ENCODE assay signal across 16 cellular contexts in genomic region chr17:36943250-36944220, GRCh38. TPM values are rescaled to one million over a fixed set of nuclear protein-coding genes. Genes with fewer than 3 reads are reported as not detected.
DNase-seq lines count a peak whose midpoint lies in the region; TF ChIP-seq lines count a peak whose summit lies in the region.
"Had no signal": no experiment of that assay in that cellular context is flagged by ENCODE, and none has a peak within 500 bp of the region (broad histone marks: within the 10 kb centered on the region; RNA-seq: fewer than 3 reads in every experiment).

No MANE protein-coding gene starts in this region.

- H3K4me1 ChIP-seq in endodermal cell (ENCODE audit: control insufficient read depth, insufficient read depth, low read length) (peaks cover 46% of the 10 kb centered on the region), neural progenitor cell (peaks cover 6% of the 10 kb centered on the region)
- H3K4me1 ChIP-seq: parathyroid adenoma had no signal

- no peaks in the 10 kb centered on the region for H3K9me3 Mint-ChIP-seq in T-helper 2 cell treated with Interferon-gamma antibody and Interleukin-4, amounts not matched to agents 5 μg/mL and 100 μg/mL, for 36 hours
- H3K9me3 Mint-ChIP-seq in endodermal cell (no peaks in the 10 kb centered on the region), neural progenitor cell (peaks cover 3% of the 10 kb centered on the region)

- H3K4me1 Mint-ChIP-seq in T-helper 2 cell treated with Interferon-gamma antibody and Interleukin-4, amounts not matched to agents 5 μg/mL and 100 μg/mL, for 36 hours (ENCODE audit: low read depth): peaks cover 17% of the 10 kb centered on the region
- peaks cover 59% of the 10 kb centered on the region for H3K4me1 Mint-ChIP-seq in endodermal cell
- peaks cover 18% of the 10 kb centered on the region for H3K4me1 Mint-ChIP-seq in neural progenitor cell

- H3K36me3 Mint-ChIP-seq in T-helper 2 cell treated with Interferon-gamma antibody and Interleukin-4, amounts not matched to agents 5 μg/mL and 100 μg/mL, for 36 hours (ENCODE audit: low read depth): peaks cover 5% of the 10 kb centered on the region
- H3K36me3 Mint-ChIP-seq in endodermal cell (ENCODE audit: low read depth) (peaks cover 39% of the 10 kb centered on the region), neural progenitor cell (no peaks in the 10 kb centered on the region)

- H3K4me2 ChIP-seq in neural progenitor cell: no peak overlapping the region

- H3K27ac ChIP-seq in endodermal cell (ENCODE audit: low read depth, low read length) (no peak overlapping the region), neural progenitor cell (no peak overlapping the region)
- H3K27ac ChIP-seq: parathyroid adenoma, uterus had no signal

- H3K4me3 ChIP-seq in H7 (ENCODE audit: insufficient read depth, low read depth, low read length) (no peak overlapping the region), endodermal cell (ENCODE audit: low read length) (peak overlapping the region; percentile 99), neural progenitor cell (no peak overlapping the region)
- H3K4me3 ChIP-seq: uterus had no signal

- no peak for DNase-seq in T-helper 2 cell treated with Interferon-gamma antibody and Interleukin-4, amounts not matched to agents 5 μg/mL and 100 μg/mL, for 36 hours (ENCODE audit: low spot score)
- DNase-seq in T-helper 2 cell: no peak
- peak; percentile 86 for DNase-seq in H7
- peak; percentile 81 for DNase-seq in endodermal cell
- peak; percentile 66 for DNase-seq in neural progenitor cell (ENCODE audit: low spot score)
- DNase-seq in NCI-H1930 (lab: John Stamatoyannopoulos, UW): no peak
- DNase-seq in stimulated activated CD4-positive, alpha-beta T cell treated with anti-CD3 and anti-CD28 coated beads, Interleukin-2, amount 100 ng/mL, for 24 hours: no peak
- no peak for DNase-seq in NCI-H1092 (lab: John Stamatoyannopoulos, UW)
- DNase-seq: ACHN; DND-41; MM.1S; NCI-H2171 treated with DMSO at 0.1 percent for 48 hours; stimulated activated CD4-positive, alpha-beta T cell treated with anti-CD3 and anti-CD28 coated beads, Interleukin-15, amount 100 ng/mL, for 24 hours had no signal

- peak overlapping the region; percentile 27 for H3K4me3 Mint-ChIP-seq in T-helper 2 cell treated with Interferon-gamma antibody and Interleukin-4, amounts not matched to agents 5 μg/mL and 100 μg/mL, for 36 hours
- H3K4me3 Mint-ChIP-seq in endodermal cell (peak overlapping the region; percentile 98), neural progenitor cell (peak overlapping the region; percentile 3)

- H2AFZ ChIP-seq in neural progenitor cell (replicated peaks): no peak overlapping the region
- H2AFZ ChIP-seq: parathyroid adenoma had no signal

- H3K27me3 ChIP-seq in H7 (ENCODE audit: control insufficient read depth, insufficient read depth, low read length): peaks cover 100% of the 10 kb centered on the region
- H3K27me3 ChIP-seq in endodermal cell (ENCODE audit: control insufficient read depth, insufficient read depth, low read length, poor library complexity, severe bottlenecking): peaks cover 81% of the 10 kb centered on the region
- H3K27me3 ChIP-seq in neural progenitor cell: peaks cover 100% of the 10 kb centered on the region

- H3K79me2 ChIP-seq in neural progenitor cell (ENCODE audit: low read depth): no peaks in the 10 kb centered on the region
- H3K79me2 ChIP-seq: parathyroid adenoma had no signal

- H4K20me1 ChIP-seq in neural progenitor cell (ENCODE audit: low read depth): peaks cover 74% of the 10 kb centered on the region

- peaks cover 48% of the 10 kb centered on the region for H3F3A ChIP-seq in neural progenitor cell (ENCODE audit: low read depth)

- no peaks in the 10 kb centered on the region for H3K9me3 ChIP-seq in endodermal cell (ENCODE audit: control insufficient read depth, low read length)
- H3K9me3 ChIP-seq in neural progenitor cell (ENCODE audit: low read depth): no peaks in the 10 kb centered on the region
- H3K9me3 ChIP-seq: uterus had no signal

- H3K27me3 Mint-ChIP-seq in T-helper 2 cell treated with Interferon-gamma antibody and Interleukin-4, amounts not matched to agents 5 μg/mL and 100 μg/mL, for 36 hours (ENCODE audit: low read depth): peaks cover 78% of the 10 kb centered on the region
- peaks cover 79% of the 10 kb centered on the region for H3K27me3 Mint-ChIP-seq in endodermal cell (ENCODE audit: insufficient read depth)
- H3K27me3 Mint-ChIP-seq in neural progenitor cell (ENCODE audit: insufficient read depth, low read depth): peaks cover 81% of the 10 kb centered on the region

- peak overlapping the region; percentile 28 for H3K27ac Mint-ChIP-seq in T-helper 2 cell treated with Interferon-gamma antibody and Interleukin-4, amounts not matched to agents 5 μg/mL and 100 μg/mL, for 36 hours
- no peak overlapping the region for H3K27ac Mint-ChIP-seq in endodermal cell
- no peak overlapping the region for H3K27ac Mint-ChIP-seq in neural progenitor cell

- 22 to 30% methylated on average over 11 to 44 of the region's 44 CpGs for WGBS in endodermal cell (ENCODE audit: insufficient coverage in 1 of 2, insufficient read length in 1 of 2), 2 experiments

- H3K9ac ChIP-seq in endodermal cell (ENCODE audit: extremely low read depth, low read length, poor library complexity, severe bottlenecking) (peak overlapping the region; percentile 7), neural progenitor cell (no peak overlapping the region)
- H3K9ac ChIP-seq: parathyroid adenoma had no signal

- H3K36me3 ChIP-seq in H7 (replicated peaks; ENCODE audit: control insufficient read depth, insufficient read depth, low read length): no peaks in the 10 kb centered on the region
- H3K36me3 ChIP-seq in endodermal cell (ENCODE audit: control insufficient read depth, insufficient read depth, low read length): peaks cover 44% of the 10 kb centered on the region
- H3K36me3 ChIP-seq in neural progenitor cell: no peaks in the 10 kb centered on the region
- H3K36me3 ChIP-seq: uterus had no signal

- TF ChIP-seq CTCF in endodermal cell (conservative IDR thresholded peaks at IDR 0.05) (no peak), neural progenitor cell (IDR thresholded peaks at IDR 0.05) (no peak)

RNA-seq across cellular contexts. Expression of gene AATF, which starts 5.2 kb away (rescaled TPM):
- 65.4 and 74.7 TPM in 2 replicates for total RNA-seq in H7 (2014; rRNA removed; shearing (Covaris generic))
- total RNA-seq in endodermal cell (10 to 100 TPM; 90.7 TPM), neural progenitor cell (ENCODE audit: low replicate concordance) (28.9 and 32.1 TPM in 2 replicates)
- polyA plus RNA-seq in endodermal cell (2013, experiment 1 of 2): 37.6 TPM
- 34.2 TPM for polyA plus RNA-seq in endodermal cell (2013, experiment 2 of 2)

RNA-seq across cellular contexts. Expression of gene LHX1, which starts 6.3 kb away (rescaled TPM):
- 14.2 and 23.1 TPM in 2 replicates for total RNA-seq in H7 (2014; rRNA removed; shearing (Covaris generic))
- 100 to 1,000 TPM in 1 of 2 donors, 10 to 100 TPM in 1; 85.9 to 259 TPM for total RNA-seq in endodermal cell
- polyA plus RNA-seq in endodermal cell (2013, experiment 1 of 2): 9.7 TPM
- polyA plus RNA-seq in endodermal cell (2013, experiment 2 of 2): 17.6 TPM
- not detected in 2 replicates for total RNA-seq in neural progenitor cell (ENCODE audit: low replicate concordance)
- total RNA-seq: lower leg skin had no signal

Comparison
In these comparisons a context has a peak if more than half of its experiments do, and no peak if none do; other contexts are left out.
1. DNase-seq: peak in H7 (single experiment), endodermal cell (single experiment) and neural progenitor cell (single experiment); none in T-helper 2 cell treated with Interferon-gamma antibody and Interleukin-4, amounts not matched to agents 5 μg/mL and 100 μg/mL, for 36 hours (single experiment), T-helper 2 cell (0 of 5), NCI-H1930 (0 of 2), stimulated activated CD4-positive, alpha-beta T cell treated with anti-CD3 and anti-CD28 coated beads, Interleukin-2, amount 100 ng/mL, for 24 hours (0 of 2) and NCI-H1092 (single experiment).
2. H3K4me3 Mint-ChIP-seq: peak in every context shown above with its lines; median percentile 98 in endodermal cell; 27 in T-helper 2 cell treated with Interferon-gamma antibody and Interleukin-4, amounts not matched to agents 5 μg/mL and 100 μg/mL, for 36 hours; 3 in neural progenitor cell.
3. RNA of gene LHX1, which starts 6.3 kb away (total RNA-seq): 85.9 to 259 TPM in endodermal cell and 14.2 to 23.1 TPM in H7; not detected in neural progenitor cell; every median in the first group is over 10 times any median in the second.